Comparison of ENCODE assay signal across 2 cellular contexts in the genomic region with DNA sequence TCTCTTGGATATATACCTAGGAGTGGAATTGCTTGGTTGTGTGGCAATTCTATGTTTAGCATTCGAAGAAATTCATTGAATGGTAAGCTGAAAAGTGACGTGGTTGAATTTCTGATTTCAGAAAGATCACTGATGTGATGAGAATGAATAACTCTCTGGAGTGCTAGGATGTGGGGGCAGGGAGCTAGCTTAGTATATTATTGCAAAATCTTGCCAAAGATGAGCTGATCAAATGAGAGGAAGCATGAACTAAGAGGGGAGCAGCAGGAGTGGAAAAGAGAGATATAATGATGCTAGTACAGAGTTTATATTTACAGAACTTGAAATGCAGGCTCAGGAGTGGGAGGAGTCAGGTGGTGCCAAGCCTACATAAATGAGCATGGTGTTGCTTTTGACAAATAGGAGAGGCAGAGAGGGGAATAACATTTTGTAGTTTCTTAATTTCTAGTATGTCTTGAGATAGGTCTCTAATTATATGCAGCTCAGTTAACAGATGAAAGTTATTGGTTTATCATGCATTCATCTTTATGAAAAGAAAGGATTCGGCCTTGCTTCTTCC.
TF ChIP-seq lines count a peak whose summit lies in the region.

No MANE protein-coding gene starts in this region.

TF ChIP-seq in GM23338, 12 proteins besides CTCF, POLR2A, EP300 and RAD21 (continued from another document):
- TF ChIP-seq, protein P1, sequence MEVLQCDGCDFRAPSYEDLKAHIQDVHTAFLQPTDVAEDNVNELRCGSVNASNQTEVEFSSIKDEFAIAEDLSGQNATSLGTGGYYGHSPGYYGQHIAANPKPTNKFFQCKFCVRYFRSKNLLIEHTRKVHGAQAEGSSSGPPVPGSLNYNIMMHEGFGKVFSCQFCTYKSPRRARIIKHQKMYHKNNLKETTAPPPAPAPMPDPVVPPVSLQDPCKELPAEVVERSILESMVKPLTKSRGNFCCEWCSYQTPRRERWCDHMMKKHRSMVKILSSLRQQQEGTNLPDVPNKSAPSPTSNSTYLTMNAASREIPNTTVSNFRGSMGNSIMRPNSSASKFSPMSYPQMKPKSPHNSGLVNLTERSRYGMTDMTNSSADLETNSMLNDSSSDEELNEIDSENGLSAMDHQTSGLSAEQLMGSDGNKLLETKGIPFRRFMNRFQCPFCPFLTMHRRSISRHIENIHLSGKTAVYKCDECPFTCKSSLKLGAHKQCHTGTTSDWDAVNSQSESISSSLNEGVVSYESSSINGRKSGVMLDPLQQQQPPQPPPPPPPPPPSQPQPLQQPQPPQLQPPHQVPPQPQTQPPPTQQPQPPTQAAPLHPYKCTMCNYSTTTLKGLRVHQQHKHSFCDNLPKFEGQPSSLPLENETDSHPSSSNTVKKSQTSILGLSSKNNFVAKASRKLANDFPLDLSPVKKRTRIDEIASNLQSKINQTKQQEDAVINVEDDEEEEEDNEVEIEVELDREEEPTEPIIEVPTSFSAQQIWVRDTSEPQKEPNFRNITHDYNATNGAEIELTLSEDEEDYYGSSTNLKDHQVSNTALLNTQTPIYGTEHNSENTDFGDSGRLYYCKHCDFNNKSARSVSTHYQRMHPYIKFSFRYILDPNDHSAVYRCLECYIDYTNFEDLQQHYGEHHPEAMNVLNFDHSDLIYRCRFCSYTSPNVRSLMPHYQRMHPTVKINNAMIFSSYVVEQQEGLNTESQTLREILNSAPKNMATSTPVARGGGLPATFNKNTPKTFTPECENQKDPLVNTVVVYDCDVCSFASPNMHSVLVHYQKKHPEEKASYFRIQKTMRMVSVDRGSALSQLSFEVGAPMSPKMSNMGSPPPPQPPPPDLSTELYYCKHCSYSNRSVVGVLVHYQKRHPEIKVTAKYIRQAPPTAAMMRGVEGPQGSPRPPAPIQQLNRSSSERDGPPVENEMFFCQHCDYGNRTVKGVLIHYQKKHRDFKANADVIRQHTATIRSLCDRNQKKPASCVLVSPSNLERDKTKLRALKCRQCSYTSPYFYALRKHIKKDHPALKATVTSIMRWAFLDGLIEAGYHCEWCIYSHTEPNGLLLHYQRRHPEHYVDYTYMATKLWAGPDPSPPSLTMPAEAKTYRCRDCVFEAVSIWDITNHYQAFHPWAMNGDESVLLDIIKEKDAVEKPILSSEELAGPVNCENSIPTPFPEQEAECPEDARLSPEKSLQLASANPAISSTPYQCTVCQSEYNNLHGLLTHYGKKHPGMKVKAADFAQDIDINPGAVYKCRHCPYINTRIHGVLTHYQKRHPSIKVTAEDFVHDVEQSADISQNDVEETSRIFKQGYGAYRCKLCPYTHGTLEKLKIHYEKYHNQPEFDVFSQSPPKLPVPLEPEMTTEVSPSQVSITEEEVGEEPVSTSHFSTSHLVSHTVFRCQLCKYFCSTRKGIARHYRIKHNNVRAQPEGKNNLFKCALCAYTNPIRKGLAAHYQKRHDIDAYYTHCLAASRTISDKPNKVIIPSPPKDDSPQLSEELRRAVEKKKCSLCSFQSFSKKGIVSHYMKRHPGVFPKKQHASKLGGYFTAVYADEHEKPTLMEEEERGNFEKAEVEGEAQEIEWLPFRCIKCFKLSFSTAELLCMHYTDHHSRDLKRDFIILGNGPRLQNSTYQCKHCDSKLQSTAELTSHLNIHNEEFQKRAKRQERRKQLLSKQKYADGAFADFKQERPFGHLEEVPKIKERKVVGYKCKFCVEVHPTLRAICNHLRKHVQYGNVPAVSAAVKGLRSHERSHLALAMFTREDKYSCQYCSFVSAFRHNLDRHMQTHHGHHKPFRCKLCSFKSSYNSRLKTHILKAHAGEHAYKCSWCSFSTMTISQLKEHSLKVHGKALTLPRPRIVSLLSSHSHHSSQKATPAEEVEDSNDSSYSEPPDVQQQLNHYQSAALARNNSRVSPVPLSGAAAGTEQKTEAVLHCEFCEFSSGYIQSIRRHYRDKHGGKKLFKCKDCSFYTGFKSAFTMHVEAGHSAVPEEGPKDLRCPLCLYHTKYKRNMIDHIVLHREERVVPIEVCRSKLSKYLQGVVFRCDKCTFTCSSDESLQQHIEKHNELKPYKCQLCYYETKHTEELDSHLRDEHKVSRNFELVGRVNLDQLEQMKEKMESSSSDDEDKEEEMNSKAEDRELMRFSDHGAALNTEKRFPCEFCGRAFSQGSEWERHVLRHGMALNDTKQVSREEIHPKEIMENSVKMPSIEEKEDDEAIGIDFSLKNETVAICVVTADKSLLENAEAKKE (CRISPR knock-in tag; IDR thresholded peaks at IDR 0.05), result no peak
- TF ChIP-seq JUNB (IDR thresholded peaks at IDR 0.05; ENCODE audit: unreplicated experiment) (no peak), NANOG (IDR thresholded peaks at IDR 0.05; ENCODE audit: borderline replicate concordance) (no peak), CREB1 (CRISPR knock-in tag; IDR thresholded peaks at IDR 0.05; ENCODE audit: low read depth) (no peak)

TF ChIP-seq in WTC11, 78 proteins besides CTCF, POLR2A, EP300 and RAD21 (continued from another document):
- TF ChIP-seq, protein P2, sequence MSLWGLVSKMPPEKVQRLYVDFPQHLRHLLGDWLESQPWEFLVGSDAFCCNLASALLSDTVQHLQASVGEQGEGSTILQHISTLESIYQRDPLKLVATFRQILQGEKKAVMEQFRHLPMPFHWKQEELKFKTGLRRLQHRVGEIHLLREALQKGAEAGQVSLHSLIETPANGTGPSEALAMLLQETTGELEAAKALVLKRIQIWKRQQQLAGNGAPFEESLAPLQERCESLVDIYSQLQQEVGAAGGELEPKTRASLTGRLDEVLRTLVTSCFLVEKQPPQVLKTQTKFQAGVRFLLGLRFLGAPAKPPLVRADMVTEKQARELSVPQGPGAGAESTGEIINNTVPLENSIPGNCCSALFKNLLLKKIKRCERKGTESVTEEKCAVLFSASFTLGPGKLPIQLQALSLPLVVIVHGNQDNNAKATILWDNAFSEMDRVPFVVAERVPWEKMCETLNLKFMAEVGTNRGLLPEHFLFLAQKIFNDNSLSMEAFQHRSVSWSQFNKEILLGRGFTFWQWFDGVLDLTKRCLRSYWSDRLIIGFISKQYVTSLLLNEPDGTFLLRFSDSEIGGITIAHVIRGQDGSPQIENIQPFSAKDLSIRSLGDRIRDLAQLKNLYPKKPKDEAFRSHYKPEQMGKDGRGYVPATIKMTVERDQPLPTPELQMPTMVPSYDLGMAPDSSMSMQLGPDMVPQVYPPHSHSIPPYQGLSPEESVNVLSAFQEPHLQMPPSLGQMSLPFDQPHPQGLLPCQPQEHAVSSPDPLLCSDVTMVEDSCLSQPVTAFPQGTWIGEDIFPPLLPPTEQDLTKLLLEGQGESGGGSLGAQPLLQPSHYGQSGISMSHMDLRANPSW (CRISPR knock-in tag; conservative IDR thresholded peaks at IDR 0.05; ENCODE audit: low read depth), result no peak
- TF ChIP-seq, protein P3, sequence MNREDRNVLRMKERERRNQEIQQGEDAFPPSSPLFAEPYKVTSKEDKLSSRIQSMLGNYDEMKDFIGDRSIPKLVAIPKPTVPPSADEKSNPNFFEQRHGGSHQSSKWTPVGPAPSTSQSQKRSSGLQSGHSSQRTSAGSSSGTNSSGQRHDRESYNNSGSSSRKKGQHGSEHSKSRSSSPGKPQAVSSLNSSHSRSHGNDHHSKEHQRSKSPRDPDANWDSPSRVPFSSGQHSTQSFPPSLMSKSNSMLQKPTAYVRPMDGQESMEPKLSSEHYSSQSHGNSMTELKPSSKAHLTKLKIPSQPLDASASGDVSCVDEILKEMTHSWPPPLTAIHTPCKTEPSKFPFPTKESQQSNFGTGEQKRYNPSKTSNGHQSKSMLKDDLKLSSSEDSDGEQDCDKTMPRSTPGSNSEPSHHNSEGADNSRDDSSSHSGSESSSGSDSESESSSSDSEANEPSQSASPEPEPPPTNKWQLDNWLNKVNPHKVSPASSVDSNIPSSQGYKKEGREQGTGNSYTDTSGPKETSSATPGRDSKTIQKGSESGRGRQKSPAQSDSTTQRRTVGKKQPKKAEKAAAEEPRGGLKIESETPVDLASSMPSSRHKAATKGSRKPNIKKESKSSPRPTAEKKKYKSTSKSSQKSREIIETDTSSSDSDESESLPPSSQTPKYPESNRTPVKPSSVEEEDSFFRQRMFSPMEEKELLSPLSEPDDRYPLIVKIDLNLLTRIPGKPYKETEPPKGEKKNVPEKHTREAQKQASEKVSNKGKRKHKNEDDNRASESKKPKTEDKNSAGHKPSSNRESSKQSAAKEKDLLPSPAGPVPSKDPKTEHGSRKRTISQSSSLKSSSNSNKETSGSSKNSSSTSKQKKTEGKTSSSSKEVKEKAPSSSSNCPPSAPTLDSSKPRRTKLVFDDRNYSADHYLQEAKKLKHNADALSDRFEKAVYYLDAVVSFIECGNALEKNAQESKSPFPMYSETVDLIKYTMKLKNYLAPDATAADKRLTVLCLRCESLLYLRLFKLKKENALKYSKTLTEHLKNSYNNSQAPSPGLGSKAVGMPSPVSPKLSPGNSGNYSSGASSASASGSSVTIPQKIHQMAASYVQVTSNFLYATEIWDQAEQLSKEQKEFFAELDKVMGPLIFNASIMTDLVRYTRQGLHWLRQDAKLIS (CRISPR knock-in tag; IDR thresholded peaks at IDR 0.05; ENCODE audit: borderline replicate concordance), result no peak
- TF ChIP-seq FOXJ3 (CRISPR knock-in tag; IDR thresholded peaks at IDR 0.05; ENCODE audit: borderline replicate concordance) (no peak), ZNF396 (CRISPR knock-in tag; IDR thresholded peaks at IDR 0.05; ENCODE audit: borderline replicate concordance) (no peak), NFATC4 (CRISPR knock-in tag; IDR thresholded peaks at IDR 0.05) (no peak), RORB (CRISPR knock-in tag; IDR thresholded peaks at IDR 0.05) (no peak), NR3C1 (CRISPR knock-in tag; conservative IDR thresholded peaks at IDR 0.05; ENCODE audit: low read depth) (no peak), IRF2 (CRISPR knock-in tag; IDR thresholded peaks at IDR 0.05; ENCODE audit: borderline replicate concordance, low read depth) (no peak), NR2C2 (CRISPR knock-in tag; IDR thresholded peaks at IDR 0.05) (no peak), GABPB1 (CRISPR knock-in tag; IDR thresholded peaks at IDR 0.05) (no peak), ATF1 (CRISPR knock-in tag; IDR thresholded peaks at IDR 0.05) (no peak)
- TF ChIP-seq, protein P4, sequence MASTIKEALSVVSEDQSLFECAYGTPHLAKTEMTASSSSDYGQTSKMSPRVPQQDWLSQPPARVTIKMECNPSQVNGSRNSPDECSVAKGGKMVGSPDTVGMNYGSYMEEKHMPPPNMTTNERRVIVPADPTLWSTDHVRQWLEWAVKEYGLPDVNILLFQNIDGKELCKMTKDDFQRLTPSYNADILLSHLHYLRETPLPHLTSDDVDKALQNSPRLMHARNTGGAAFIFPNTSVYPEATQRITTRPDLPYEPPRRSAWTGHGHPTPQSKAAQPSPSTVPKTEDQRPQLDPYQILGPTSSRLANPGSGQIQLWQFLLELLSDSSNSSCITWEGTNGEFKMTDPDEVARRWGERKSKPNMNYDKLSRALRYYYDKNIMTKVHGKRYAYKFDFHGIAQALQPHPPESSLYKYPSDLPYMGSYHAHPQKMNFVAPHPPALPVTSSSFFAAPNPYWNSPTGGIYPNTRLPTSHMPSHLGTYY (CRISPR knock-in tag; IDR thresholded peaks at IDR 0.05), result no peak
- TF ChIP-seq, protein P5, sequence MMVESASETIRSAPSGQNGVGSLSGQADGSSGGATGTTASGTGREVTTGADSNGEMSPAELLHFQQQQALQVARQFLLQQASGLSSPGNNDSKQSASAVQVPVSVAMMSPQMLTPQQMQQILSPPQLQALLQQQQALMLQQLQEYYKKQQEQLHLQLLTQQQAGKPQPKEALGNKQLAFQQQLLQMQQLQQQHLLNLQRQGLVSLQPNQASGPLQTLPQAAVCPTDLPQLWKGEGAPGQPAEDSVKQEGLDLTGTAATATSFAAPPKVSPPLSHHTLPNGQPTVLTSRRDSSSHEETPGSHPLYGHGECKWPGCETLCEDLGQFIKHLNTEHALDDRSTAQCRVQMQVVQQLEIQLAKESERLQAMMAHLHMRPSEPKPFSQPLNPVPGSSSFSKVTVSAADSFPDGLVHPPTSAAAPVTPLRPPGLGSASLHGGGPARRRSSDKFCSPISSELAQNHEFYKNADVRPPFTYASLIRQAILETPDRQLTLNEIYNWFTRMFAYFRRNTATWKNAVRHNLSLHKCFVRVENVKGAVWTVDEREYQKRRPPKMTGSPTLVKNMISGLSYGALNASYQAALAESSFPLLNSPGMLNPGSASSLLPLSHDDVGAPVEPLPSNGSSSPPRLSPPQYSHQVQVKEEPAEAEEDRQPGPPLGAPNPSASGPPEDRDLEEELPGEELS (CRISPR knock-in tag; IDR thresholded peaks at IDR 0.05), result no peak
- TF ChIP-seq, protein P6, sequence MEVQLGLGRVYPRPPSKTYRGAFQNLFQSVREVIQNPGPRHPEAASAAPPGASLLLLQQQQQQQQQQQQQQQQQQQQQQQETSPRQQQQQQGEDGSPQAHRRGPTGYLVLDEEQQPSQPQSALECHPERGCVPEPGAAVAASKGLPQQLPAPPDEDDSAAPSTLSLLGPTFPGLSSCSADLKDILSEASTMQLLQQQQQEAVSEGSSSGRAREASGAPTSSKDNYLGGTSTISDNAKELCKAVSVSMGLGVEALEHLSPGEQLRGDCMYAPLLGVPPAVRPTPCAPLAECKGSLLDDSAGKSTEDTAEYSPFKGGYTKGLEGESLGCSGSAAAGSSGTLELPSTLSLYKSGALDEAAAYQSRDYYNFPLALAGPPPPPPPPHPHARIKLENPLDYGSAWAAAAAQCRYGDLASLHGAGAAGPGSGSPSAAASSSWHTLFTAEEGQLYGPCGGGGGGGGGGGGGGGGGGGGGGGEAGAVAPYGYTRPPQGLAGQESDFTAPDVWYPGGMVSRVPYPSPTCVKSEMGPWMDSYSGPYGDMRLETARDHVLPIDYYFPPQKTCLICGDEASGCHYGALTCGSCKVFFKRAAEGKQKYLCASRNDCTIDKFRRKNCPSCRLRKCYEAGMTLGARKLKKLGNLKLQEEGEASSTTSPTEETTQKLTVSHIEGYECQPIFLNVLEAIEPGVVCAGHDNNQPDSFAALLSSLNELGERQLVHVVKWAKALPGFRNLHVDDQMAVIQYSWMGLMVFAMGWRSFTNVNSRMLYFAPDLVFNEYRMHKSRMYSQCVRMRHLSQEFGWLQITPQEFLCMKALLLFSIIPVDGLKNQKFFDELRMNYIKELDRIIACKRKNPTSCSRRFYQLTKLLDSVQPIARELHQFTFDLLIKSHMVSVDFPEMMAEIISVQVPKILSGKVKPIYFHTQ (CRISPR knock-in tag; IDR thresholded peaks at IDR 0.05), result no peak
- TF ChIP-seq, protein P7, sequence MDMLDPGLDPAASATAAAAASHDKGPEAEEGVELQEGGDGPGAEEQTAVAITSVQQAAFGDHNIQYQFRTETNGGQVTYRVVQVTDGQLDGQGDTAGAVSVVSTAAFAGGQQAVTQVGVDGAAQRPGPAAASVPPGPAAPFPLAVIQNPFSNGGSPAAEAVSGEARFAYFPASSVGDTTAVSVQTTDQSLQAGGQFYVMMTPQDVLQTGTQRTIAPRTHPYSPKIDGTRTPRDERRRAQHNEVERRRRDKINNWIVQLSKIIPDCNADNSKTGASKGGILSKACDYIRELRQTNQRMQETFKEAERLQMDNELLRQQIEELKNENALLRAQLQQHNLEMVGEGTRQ (CRISPR knock-in tag; IDR thresholded peaks at IDR 0.05), result no peak
